6 cellular contexts compared by ENCODE assay signal in genomic region chr12:41362511-41362910, GRCh38.
"Had no signal": no experiment of that assay in that cellular context is flagged by ENCODE, and none has a peak within 500 bp of the region (broad histone marks: within the 10 kb centered on the region; RNA-seq: fewer than 3 reads in every experiment).

No MANE protein-coding gene starts in this region.

- H3K9me3 Mint-ChIP-seq: GM23338, H9 had no signal

- ATAC-seq: GM23338, HepG2 had no signal

- H3K27ac Mint-ChIP-seq: GM23338, H9, IgD-negative memory B cell had no signal

- H3K36me3 Mint-ChIP-seq: IgD-negative memory B cell had no signal

- H3K4me3 ChIP-seq: GM23338 had no signal

- DNase-seq: H9, HCEC 1CT had no signal

- H3K4me3 Mint-ChIP-seq: GM23338, H9, IgD-negative memory B cell had no signal

- H3K4me1 Mint-ChIP-seq: IgD-negative memory B cell had no signal

- H3K4me2 ChIP-seq: GM23338 had no signal

- H3K27me3 Mint-ChIP-seq: IgD-negative memory B cell had no signal

- H2AFZ ChIP-seq: GM23338 had no signal

- H3K27ac ChIP-seq: HL-60 had no signal
